Comparison of ENCODE assay signal across 25 cellular contexts in the genomic region with DNA sequence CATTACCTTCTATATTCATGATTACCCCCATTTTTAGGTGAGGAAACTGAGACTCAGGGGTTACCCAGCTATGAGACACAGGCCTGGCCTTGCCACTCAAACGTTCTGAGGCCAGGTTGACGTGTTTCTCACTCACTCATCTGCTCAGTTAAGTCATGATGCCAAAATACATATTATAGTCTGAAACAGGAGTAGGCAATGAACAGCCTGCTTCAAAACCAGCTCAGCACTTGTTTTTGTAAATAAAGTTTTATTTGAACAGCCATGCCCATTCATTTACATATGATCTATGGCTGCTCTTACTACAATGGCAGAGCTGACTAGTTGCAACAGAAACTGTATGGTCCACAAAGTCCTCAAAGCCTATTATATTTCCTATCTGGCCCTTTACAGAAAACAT.
DNase-seq lines count a peak whose midpoint lies in the region; ATAC-seq and TF ChIP-seq lines count a peak whose summit lies in the region.
"Had no signal": no experiment of that assay in that cellular context is flagged by ENCODE, and none has a peak within 500 bp of the region (broad histone marks: within the 10 kb centered on the region; RNA-seq: fewer than 3 reads in every experiment).

No MANE protein-coding gene starts in this region.

- H3K79me2 ChIP-seq in PC-3 (ENCODE audit: low read length), result no peaks in the 10 kb centered on the region

- no peaks in the 10 kb centered on the region for H3K9me2 ChIP-seq in PC-3 (replicated peaks; ENCODE audit: low read length)

- CTCF ChIA-PET in PC-3 (lab: Charles Lee), result no interaction called here
- CTCF ChIA-PET in activated naive CD4-positive, alpha-beta T cell treated with anti-CD3 and anti-CD28 coated beads for 36 hours (lab: Charles Lee), result interaction anchor here (0.6 to 0.7 kb wide), 2 partner anchors 18 to 42 kb away, joined by 3 read pairs; no protein-coding TSS in a partner anchor

- no TSS peak for BruUV-seq in PC-3 (replicated peaks; lab: Mats Ljungman, UMichigan)

- ATAC-seq in PC-3, result no peak
- ATAC-seq in GM21717 (IDR thresholded peaks at IDR 0.05; ENCODE audit: unreplicated experiment), result no peak
- ATAC-seq: activated CD4-positive, CD25-positive, alpha-beta regulatory T cell treated with anti-CD3 and anti-CD28 coated beads, Interleukin-2, amount 50 U/mL, for 24 hours; activated T-cell treated with anti-CD3 and anti-CD28 coated beads, Interleukin-2, amount 50 U/mL, for 4 hours; T-cell had no signal

- intact Hi-C loops in PC-3 (cut with micrococcal nuclease), result loop anchor here (5.0 kb wide), 1 partner anchor 72 kb away; the partner anchor contains the start of gene SMAD2
- intact Hi-C loops in activated naive CD4-positive, alpha-beta T cell treated with anti-CD3 and anti-CD28 coated beads for 36 hours (cut with micrococcal nuclease), result no loop called here

- H3K27me3 ChIP-seq in BLaER1 (peaks cover 7% of the 10 kb centered on the region; the same call in 1 of the 2 replicates), PC-3 (ENCODE audit: low read length) (no peaks in the 10 kb centered on the region)
- H3K27me3 ChIP-seq: dorsolateral prefrontal cortex had no signal

- peaks cover 73% of the 10 kb centered on the region for H3K4me1 ChIP-seq in BLaER1
- peaks cover 23% of the 10 kb centered on the region for H3K4me1 ChIP-seq in PC-3 (ENCODE audit: insufficient read depth, low read length)

- DNase-seq in PC-3, result no peak
- peak; percentile 28 for DNase-seq in epithelial cell of esophagus (ENCODE audit: low read depth)
- DNase-seq in retina, result no peak
- no peak for DNase-seq in activated CD4-positive, alpha-beta T cell treated with anti-CD3 and anti-CD28 coated beads for 48 hours
- DNase-seq in activated naive CD4-positive, alpha-beta T cell treated with anti-CD3 and anti-CD28 coated beads for 36 hours, result no peak
- DNase-seq: activated naive CD4-positive, alpha-beta T cell treated with Interleukin-2 at 50 U/mL for 16 hours; activated T-cell treated with anti-CD3 and anti-CD28 coated beads, Interleukin-2, amount 50 U/mL, for 4 hours; anterior cingulate cortex; CD4-positive, alpha-beta memory T cell; dorsolateral prefrontal cortex; GDM1; H7; left colon; NCI-H187 treated with DMSO at 0.1 percent for 48 hours; NCI-H524 treated with DMSO at 0.1 percent for 48 hours; SIG-M5; stimulated activated CD4-positive, alpha-beta T cell treated with anti-CD3 and anti-CD28 coated beads, Interleukin-2, amount 100 ng/mL, for 24 hours; stimulated activated naive CD4-positive, alpha-beta T cell; T-cell had no signal

- H3K9ac ChIP-seq in BLaER1 (no peak overlapping the region), PC-3 (ENCODE audit: low read length) (peak overlapping the region; percentile 91)

- peaks cover 3% of the 10 kb centered on the region for H3K4me1 Mint-ChIP-seq in activated naive CD4-positive, alpha-beta T cell treated with anti-CD3 and anti-CD28 coated beads for 36 hours (ENCODE audit: low read depth)

- POLR2A ChIA-PET in PC-3 (lab: Charles Lee; ENCODE audit: unreplicated experiment), result interaction anchor here (0.6 kb wide), 1 partner anchor 73 kb away, joined by 12 read pairs; no protein-coding TSS in a partner anchor

- TF ChIP-seq CTCF in PC-3 (conservative IDR thresholded peaks at IDR 0.05; ENCODE audit: low read depth, low read length), result no peak
- no peak for TF ChIP-seq CTCF in epithelial cell of esophagus (IDR thresholded peaks at IDR 0.05; ENCODE audit: insufficient read depth, low read depth, low read length, missing control alignments)

- no peak overlapping the region for H3K4me3 Mint-ChIP-seq in activated naive CD4-positive, alpha-beta T cell treated with anti-CD3 and anti-CD28 coated beads for 36 hours
- H3K4me3 Mint-ChIP-seq: activated T-cell treated with anti-CD3 and anti-CD28 coated beads, Interleukin-2, amount 50 U/mL, for 4 hours; CD4-positive, alpha-beta memory T cell; T-cell had no signal

- no peak overlapping the region for H3K27ac Mint-ChIP-seq in activated naive CD4-positive, alpha-beta T cell treated with anti-CD3 and anti-CD28 coated beads for 36 hours
- H3K27ac Mint-ChIP-seq: CD4-positive, alpha-beta memory T cell; T-cell had no signal

- H3K27me3 Mint-ChIP-seq in activated naive CD4-positive, alpha-beta T cell treated with anti-CD3 and anti-CD28 coated beads for 36 hours (ENCODE audit: low read depth), result peaks cover 13% of the 10 kb centered on the region

- H3K36me3 ChIP-seq in BLaER1, result no peaks in the 10 kb centered on the region
- no peaks in the 10 kb centered on the region for H3K36me3 ChIP-seq in KOPT-K1 (ENCODE audit: insufficient read depth, low read length)
- H3K36me3 ChIP-seq in PC-3 (ENCODE audit: low read depth, low read length), result no peaks in the 10 kb centered on the region
- H3K36me3 ChIP-seq: thoracic aorta had no signal

- H3K9me3 Mint-ChIP-seq in activated naive CD4-positive, alpha-beta T cell treated with anti-CD3 and anti-CD28 coated beads for 36 hours, result no peaks in the 10 kb centered on the region
- H3K9me3 Mint-ChIP-seq: activated T-cell treated with anti-CD3 and anti-CD28 coated beads, Interleukin-2, amount 50 U/mL, for 4 hours; T-cell had no signal

- no peaks in the 10 kb centered on the region for H3K36me3 Mint-ChIP-seq in activated naive CD4-positive, alpha-beta T cell treated with anti-CD3 and anti-CD28 coated beads for 36 hours (ENCODE audit: low read depth)
- H3K36me3 Mint-ChIP-seq: CD4-positive, alpha-beta memory T cell; T-cell had no signal

- 0 out of 2 replicates have a peak, but pooled peaks cover 5% of the 10 kb centered on the region for H4K20me1 ChIP-seq in BLaER1
- H4K20me1 ChIP-seq in PC-3 (ENCODE audit: low read length), result no peaks in the 10 kb centered on the region

- H3K9me3 ChIP-seq in BLaER1 (no peaks in the 10 kb centered on the region), KOPT-K1 (ENCODE audit: insufficient read depth, low read length, poor library complexity, severe bottlenecking) (no peaks in the 10 kb centered on the region), PC-3 (ENCODE audit: low read length) (no peaks in the 10 kb centered on the region)
- H3K9me3 ChIP-seq: thoracic aorta had no signal

- H2AFZ ChIP-seq in PC-3 (ENCODE audit: low read length), result no peak overlapping the region

- H3K27ac ChIP-seq in BLaER1 (peak overlapping the region; percentile 75), KOPT-K1 (ENCODE audit: low read depth, low read length, poor library complexity, severe bottlenecking) (peak overlapping the region; percentile 51), PC-3 (ENCODE audit: low read length) (peak overlapping the region; percentile 97)

- H3K4me3 ChIP-seq in BLaER1, result no peak overlapping the region
- H3K4me3 ChIP-seq in PC-3 (ENCODE audit: low read length), result no peak overlapping the region
- no peak overlapping the region for H3K4me3 ChIP-seq in epithelial cell of esophagus (ENCODE audit: low read length)
- H3K4me3 ChIP-seq: dorsolateral prefrontal cortex, skin epidermis, thoracic aorta had no signal

- no peaks in the 10 kb centered on the region for H3F3A ChIP-seq in PC-3 (ENCODE audit: low read length, unreplicated experiment)

- peak overlapping the region; percentile 70 for H3K4me2 ChIP-seq in BLaER1
- no peak overlapping the region for H3K4me2 ChIP-seq in PC-3 (ENCODE audit: low read length)
